10 cellular contexts compared by ENCODE assay signal in the genomic region with DNA sequence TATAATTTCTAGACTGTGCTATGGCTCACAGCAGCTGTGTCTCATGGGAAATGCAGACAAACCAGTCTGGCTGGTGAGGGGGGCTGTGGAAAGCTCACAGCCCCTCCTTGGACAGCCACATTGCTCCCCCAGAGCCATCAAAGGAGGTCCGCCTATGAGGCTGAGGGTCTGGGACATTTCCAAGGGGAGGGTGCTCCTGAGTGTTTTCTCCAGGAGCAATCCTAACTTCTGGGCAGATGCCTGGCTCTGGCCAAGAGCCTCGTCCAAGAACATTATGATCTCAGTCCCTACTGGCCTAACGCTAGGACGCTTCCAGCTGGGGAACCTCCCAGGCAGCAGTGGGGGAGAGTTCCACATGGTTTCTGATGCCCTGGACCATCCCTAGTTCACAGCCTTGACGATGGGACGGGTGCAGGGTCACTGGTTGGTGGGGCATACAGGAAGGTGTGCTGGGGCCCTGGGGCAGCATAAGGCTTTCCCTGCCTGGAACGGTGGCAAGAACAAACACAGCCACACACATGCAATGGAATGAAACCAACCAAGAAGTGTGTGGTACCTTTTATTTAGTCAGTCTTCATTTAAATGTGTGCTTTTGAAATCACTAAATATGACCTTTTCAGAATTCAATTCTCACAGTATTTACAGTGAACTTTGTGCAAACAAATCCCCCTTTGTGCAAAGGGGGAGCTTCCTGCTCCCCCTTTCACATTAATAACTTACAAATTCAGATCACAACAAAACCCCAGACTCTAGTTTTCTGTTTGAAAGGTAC.
DNase-seq lines count a peak whose midpoint lies in the region; ATAC-seq, FAIRE-seq and TF ChIP-seq lines count a peak whose summit lies in the region.
"Had no signal": no experiment of that assay in that cellular context is flagged by ENCODE, and none has a peak within 500 bp of the region (broad histone marks: within the 10 kb centered on the region; RNA-seq: fewer than 3 reads in every experiment).

No MANE protein-coding gene starts in this region.

- H4K91ac ChIP-seq in H9 (ENCODE audit: insufficient read length, low read depth, low read length), result no peak overlapping the region

- H3K56ac ChIP-seq in H9 (ENCODE audit: insufficient read length, low read depth, low read length), result no peak overlapping the region

- POLR2A ChIA-PET in HepG2 (lab: Yijun Ruan, JAX) (interaction anchor here (1.8 kb wide), 1 partner anchor 136 kb away, joined by 4 read pairs; the partner anchor contains the start of genes CAB39L and SETDB2), PC-9 (lab: Charles Lee; ENCODE audit: unreplicated experiment) (interaction anchor here (0.7 kb wide), 1 partner anchor 107 kb away, joined by 3 read pairs; no protein-coding TSS in a partner anchor)

- TF ChIP-seq EP300 in HepG2 (IDR thresholded peaks at IDR 0.05; ENCODE audit: low read depth in 2 of 2, low read length in 2 of 2) (0 out of 4 replicates have a peak, but pooled peaks of 1 of the 2 experiments have one; percentile 14), HepG2 (CRISPR knock-in tag; IDR thresholded peaks at IDR 0.05; ENCODE audit: borderline replicate concordance) (no peak)

- CTCF ChIA-PET in HepG2 (lab: Yijun Ruan, JAX; ENCODE audit: low intra/inter-chr PET ratio, low total read pairs) (no interaction called here), PC-9 (lab: Charles Lee) (interaction anchor here (0.5 to 0.6 kb wide), 3 partner anchors 128 to 1750 kb away, joined by 3 to 7 read pairs (median 4); no protein-coding TSS in a partner anchor)

- H4K5ac ChIP-seq in H9 (ENCODE audit: insufficient read length, low read depth, low read length), result no peak overlapping the region

- H3K4me3 ChIP-seq in dorsolateral prefrontal cortex, result peak overlapping the region in 19 of 59 donors; percentile 2 to 41 (median 17)
- H3K4me3 ChIP-seq in HepG2 (replicated peaks in 1 of 3; ENCODE audit: insufficient read depth in 1 of 3, low read depth in 2 of 3, low read length in 3 of 3), result no peak overlapping the region
- H3K4me3 ChIP-seq in smooth muscle cell, result no peak overlapping the region
- no peak overlapping the region for H3K4me3 ChIP-seq in MM.1S (ENCODE audit: low read length)
- no peak overlapping the region for H3K4me3 ChIP-seq in PC-9

- H3T11ph ChIP-seq in H9 (ENCODE audit: low read length), result no peak overlapping the region

- no peak for TF ChIP-seq POLR2A in HepG2 (IDR thresholded peaks at IDR 0.05; ENCODE audit: insufficient read depth in 1 of 2, low read depth in 2 of 2, low read length in 2 of 2)

- H3K14ac ChIP-seq in H9 (ENCODE audit: insufficient read depth, low read length), result no peak overlapping the region; the same call in 1 of the 2 replicates

- no peaks in the 10 kb centered on the region for H3K9me3 Mint-ChIP-seq in H9

- no peak overlapping the region for H2BK120ac ChIP-seq in H9 (ENCODE audit: low read depth, low read length, poor library complexity, severe bottlenecking)

- no peak overlapping the region for H2BK20ac ChIP-seq in H9 (ENCODE audit: low read depth, low read length, poor library complexity, severe bottlenecking)

- no peak overlapping the region for H2AK5ac ChIP-seq in H9 (ENCODE audit: insufficient read length, low read length)

- peak; percentile 46 for ATAC-seq in HepG2

- H3K4me1 ChIP-seq in H9 (ENCODE audit: insufficient read depth, low read length) (no peaks in the 10 kb centered on the region), HepG2 (ENCODE audit: insufficient read depth, low read length) (peaks cover 41% of the 10 kb centered on the region), smooth muscle cell (ENCODE audit: low read depth) (no peaks in the 10 kb centered on the region), MM.1S (ENCODE audit: low read length) (no peaks in the 10 kb centered on the region), PC-9 (replicated peaks; ENCODE audit: insufficient read depth) (no peaks in the 10 kb centered on the region; the same call in 1 of the 2 replicates)

- no peak for DNase-seq in H9
- peak in 8 of 10 donors; percentile 44 to 79 (median 72) for DNase-seq in dorsolateral prefrontal cortex
- peak; percentile 63 for DNase-seq in HepG2 (ENCODE audit: low spot score)
- DNase-seq in smooth muscle cell (lab: John Stamatoyannopoulos, UW; ENCODE audit: unreplicated experiment), result no peak
- no peak for DNase-seq in T1000 (lab: John Stamatoyannopoulos, UW)
- DNase-seq in MM.1S, result no peak
- DNase-seq in KG1 (lab: John Stamatoyannopoulos, UW), result no peak
- no peak for DNase-seq in PC-9
- DNase-seq: NCI-H2227 treated with DMSO at 0.1 percent for 48 hours had no signal

- H3K79me1 ChIP-seq in H9 (ENCODE audit: insufficient read depth, low read depth, low read length, poor library complexity, severe bottlenecking), result no peaks in the 10 kb centered on the region

- H3K4me2 ChIP-seq in H9 (ENCODE audit: insufficient read depth, insufficient read length, low read length) (no peak overlapping the region), HepG2 (ENCODE audit: low read depth, low read length) (peak overlapping the region; percentile 36), smooth muscle cell (no peak overlapping the region), MM.1S (ENCODE audit: low read depth, low read length) (no peak overlapping the region), PC-9 (no peak overlapping the region)

- TF ChIP-seq CTCF in H9 (conservative IDR thresholded peaks at IDR 0.05) (no peak), dorsolateral prefrontal cortex (IDR thresholded peaks at IDR 0.05 in 54 of 56, conservative IDR thresholded peaks at IDR 0.05 in 2 of 56; ENCODE audit: low read depth in 1 of 56, partially characterized antibody in 56 of 56) (peak in 6 of 56 donors; percentile 8 to 27 (median 12)), HepG2 (CRISPR knock-in tag; IDR thresholded peaks at IDR 0.05) (no peak), smooth muscle cell (IDR thresholded peaks at IDR 0.05; ENCODE audit: borderline replicate concordance, insufficient read depth, poor library complexity, severe bottlenecking) (no peak), MM.1S (IDR thresholded peaks at IDR 0.05; ENCODE audit: low read length) (no peak), PC-9 (conservative IDR thresholded peaks at IDR 0.05) (no peak)

- no peak overlapping the region for H2BK15ac ChIP-seq in H9 (ENCODE audit: low read depth, low read length)

- H4K8ac ChIP-seq in H9 (replicated peaks; ENCODE audit: insufficient read length, low read depth, low read length), result no peak overlapping the region

- no peaks in the 10 kb centered on the region for H3F3A ChIP-seq in smooth muscle cell (ENCODE audit: low read depth)
- no peaks in the 10 kb centered on the region for H3F3A ChIP-seq in MM.1S (ENCODE audit: insufficient read depth, low read length)
- H3F3A ChIP-seq in PC-9 (ENCODE audit: insufficient read depth, low read depth), result no peaks in the 10 kb centered on the region; the same call in 1 of the 2 replicates

- no peaks in the 10 kb centered on the region for H3K36me3 Mint-ChIP-seq in H9 (ENCODE audit: insufficient read depth in 1 of 3, low read depth in 3 of 3)

- no peak for TF ChIP-seq RAD21 in HepG2 (CRISPR knock-in tag; IDR thresholded peaks at IDR 0.05)

- no peak overlapping the region for H3K23ac ChIP-seq in H9 (ENCODE audit: insufficient read length, low read depth, low read length)

- H2BK5ac ChIP-seq in H9 (ENCODE audit: insufficient read length, low read length), result no peak overlapping the region

- H2AFZ ChIP-seq in H9 (ENCODE audit: low read length) (no peak overlapping the region), HepG2 (ENCODE audit: low read length) (no peak overlapping the region), smooth muscle cell (ENCODE audit: low read depth) (no peak overlapping the region), MM.1S (ENCODE audit: low read length) (no peak overlapping the region), PC-9 (no peak overlapping the region)

- H3K27ac Mint-ChIP-seq in H9, result peak overlapping the region in 2 of 3 experiments; percentile 40 to 70; a peak in 2 of 7 replicates

- H3K4me1 Mint-ChIP-seq in H9, result peaks cover 2 to 14% of the 10 kb centered on the region in 2 experiments; a peak in 2 of 4 replicates

- H4K20me1 ChIP-seq in H9 (ENCODE audit: control insufficient read depth, insufficient read depth, insufficient read length), result no peaks in the 10 kb centered on the region
- H4K20me1 ChIP-seq in HepG2 (ENCODE audit: insufficient read depth, low read length), result no peaks in the 10 kb centered on the region
- H4K20me1 ChIP-seq in smooth muscle cell (ENCODE audit: low read depth), result no peaks in the 10 kb centered on the region
- no peaks in the 10 kb centered on the region for H4K20me1 ChIP-seq in MM.1S (ENCODE audit: insufficient read depth, low read length)
- no peaks in the 10 kb centered on the region for H4K20me1 ChIP-seq in PC-9 (ENCODE audit: insufficient read depth)

- H3K4me3 Mint-ChIP-seq in H9, result no peak overlapping the region

- no peak for FAIRE-seq in HepG2 (lab: Jason Lieb, UNC)
- FAIRE-seq: colon had no signal

- no peak overlapping the region for H3K9ac ChIP-seq in H9 (ENCODE audit: extremely low read depth, insufficient read length, low read length)
- H3K9ac ChIP-seq in HepG2 (ENCODE audit: insufficient read depth, low read depth, low read length), result peak overlapping the region; percentile 11; the same call in 1 of the 2 replicates
- no peak overlapping the region for H3K9ac ChIP-seq in smooth muscle cell (ENCODE audit: low read depth)
- no peak overlapping the region for H3K9ac ChIP-seq in MM.1S (ENCODE audit: low read length)

- in situ Hi-C loops in HepG2 (cut with HindIII; ENCODE audit: extremely low pct_ligation_motif_present, low pct_unique_long_range_greater_than_20kb), result loop anchor here (5.0 to 10.0 kb wide), 2 partner anchors 64 to 117 kb away; no protein-coding TSS in a partner anchor

- H3K9me3 ChIP-seq in H9 (ENCODE audit: control insufficient read depth, low read depth, low read length), result no peaks in the 10 kb centered on the region
- no peaks in the 10 kb centered on the region for H3K9me3 ChIP-seq in HepG2 (ENCODE audit: low read length)
- H3K9me3 ChIP-seq in smooth muscle cell (replicated peaks; ENCODE audit: low read depth), result no peaks in the 10 kb centered on the region
- H3K9me3 ChIP-seq in MM.1S (replicated peaks; ENCODE audit: insufficient read depth, low read length), result no peaks in the 10 kb centered on the region
- no peaks in the 10 kb centered on the region for H3K9me3 ChIP-seq in PC-9 (ENCODE audit: insufficient read depth, low read depth)

- H3K27ac ChIP-seq in H9 (ENCODE audit: insufficient read length, low read depth, low read length) (no peak overlapping the region), dorsolateral prefrontal cortex (peak overlapping the region; percentile 66 to 96 (median 91)), HepG2 (ENCODE audit: extremely low read length, insufficient read depth, low read length) (no peak overlapping the region), smooth muscle cell (ENCODE audit: low read depth) (peak overlapping the region; percentile 38), MM.1S (ENCODE audit: low read length) (no peak overlapping the region), PC-9 (no peak overlapping the region)

- H3K23me2 ChIP-seq in H9 (ENCODE audit: insufficient read length, low read depth, low read length, poor library complexity, severe bottlenecking), result no peaks in the 10 kb centered on the region

- H3K27me3 Mint-ChIP-seq in H9 (ENCODE audit: low read depth), result no peaks in the 10 kb centered on the region

- no peaks in the 10 kb centered on the region for H3K36me3 ChIP-seq in HepG2 (replicated peaks in 1 of 2; ENCODE audit: control insufficient read depth in 1 of 2, insufficient read depth in 2 of 2, low read length in 2 of 2)
- no peaks in the 10 kb centered on the region for H3K36me3 ChIP-seq in smooth muscle cell (ENCODE audit: low read depth)
- H3K36me3 ChIP-seq in MM.1S (replicated peaks; ENCODE audit: insufficient read depth, low read length), result no peaks in the 10 kb centered on the region
- no peaks in the 10 kb centered on the region for H3K36me3 ChIP-seq in PC-9 (ENCODE audit: low read depth)

- BruUV-seq in HepG2 (replicated peaks; lab: Mats Ljungman, UMichigan) (no TSS peak), PC-9 (replicated peaks; lab: Mats Ljungman, UMichigan) (no TSS peak)

- H3K79me2 ChIP-seq in H9 (ENCODE audit: insufficient read depth, low read length), result no peaks in the 10 kb centered on the region
- H3K79me2 ChIP-seq in HepG2 (ENCODE audit: insufficient read depth, low read length), result no peaks in the 10 kb centered on the region
- H3K79me2 ChIP-seq in smooth muscle cell (ENCODE audit: low read depth), result no peaks in the 10 kb centered on the region
- no peaks in the 10 kb centered on the region for H3K79me2 ChIP-seq in MM.1S (ENCODE audit: low read length)
- no peaks in the 10 kb centered on the region for H3K79me2 ChIP-seq in PC-9 (ENCODE audit: low read depth)

- H3K9me2 ChIP-seq in MM.1S (replicated peaks; ENCODE audit: insufficient read depth, low read length), result no peaks in the 10 kb centered on the region
- H3K9me2 ChIP-seq in PC-9 (ENCODE audit: insufficient read depth), result no peaks in the 10 kb centered on the region

- H3K27me3 ChIP-seq in H9 (ENCODE audit: insufficient read depth, low read length) (no peaks in the 10 kb centered on the region), dorsolateral prefrontal cortex (no peaks in the 10 kb centered on the region), HepG2 (ENCODE audit: control insufficient read depth in 1 of 2, insufficient read depth in 2 of 2, low read length in 2 of 2) (no peaks in the 10 kb centered on the region), smooth muscle cell (ENCODE audit: low read depth) (no peaks in the 10 kb centered on the region), MM.1S (replicated peaks; ENCODE audit: insufficient read depth, low read length) (no peaks in the 10 kb centered on the region), PC-9 (ENCODE audit: insufficient read depth, low read depth) (no peaks in the 10 kb centered on the region)

- intact Hi-C loops in dorsolateral prefrontal cortex (cut with DNase I) (no loop called here), HepG2 (cut with micrococcal nuclease; ENCODE audit: unreplicated experiment) (no loop called here), PC-9 (cut with micrococcal nuclease; ENCODE audit: unreplicated experiment) (loop anchor here (10.0 kb wide), 2 partner anchors 187 to 547 kb away; partner anchors contain the start of gene PHF11)

- H2BK12ac ChIP-seq in H9 (ENCODE audit: insufficient read length, low read depth, low read length), result no peak overlapping the region

- H3K4ac ChIP-seq in H9 (ENCODE audit: low read depth, low read length), result no peak overlapping the region

- no CpG with 5 or more reads among the region's 7 CpGs for WGBS in H9 (ENCODE audit: extremely low coverage, insufficient read length, low lambda C conversion rate)
- WGBS in HepG2 (ENCODE audit: low lambda C conversion rate), result 50% methylated on average over 2 of the region's 7 CpGs
- WGBS in smooth muscle cell (ENCODE audit: low lambda C conversion rate), result 81% methylated on average over 7 of the region's 7 CpGs

- H3K18ac ChIP-seq in H9 (ENCODE audit: insufficient read length, low read depth, low read length), result no peak overlapping the region

Comparison
In these comparisons a context has a peak if more than half of its experiments do, and no peak if none do; other contexts are left out.
1. DNase-seq: peak in dorsolateral prefrontal cortex (8 of 10) and HepG2 (single experiment); none in H9 (single experiment), smooth muscle cell (single experiment), T1000 (single experiment), MM.1S (single experiment), KG1 (single experiment) and PC-9 (0 of 2).
2. H3K27ac ChIP-seq: peak in dorsolateral prefrontal cortex (59 of 59) and smooth muscle cell (single experiment); none in H9 (single experiment), HepG2 (single experiment), MM.1S (single experiment) and PC-9 (single experiment).